9 cellular contexts compared by ENCODE assay signal in the genomic region with DNA sequence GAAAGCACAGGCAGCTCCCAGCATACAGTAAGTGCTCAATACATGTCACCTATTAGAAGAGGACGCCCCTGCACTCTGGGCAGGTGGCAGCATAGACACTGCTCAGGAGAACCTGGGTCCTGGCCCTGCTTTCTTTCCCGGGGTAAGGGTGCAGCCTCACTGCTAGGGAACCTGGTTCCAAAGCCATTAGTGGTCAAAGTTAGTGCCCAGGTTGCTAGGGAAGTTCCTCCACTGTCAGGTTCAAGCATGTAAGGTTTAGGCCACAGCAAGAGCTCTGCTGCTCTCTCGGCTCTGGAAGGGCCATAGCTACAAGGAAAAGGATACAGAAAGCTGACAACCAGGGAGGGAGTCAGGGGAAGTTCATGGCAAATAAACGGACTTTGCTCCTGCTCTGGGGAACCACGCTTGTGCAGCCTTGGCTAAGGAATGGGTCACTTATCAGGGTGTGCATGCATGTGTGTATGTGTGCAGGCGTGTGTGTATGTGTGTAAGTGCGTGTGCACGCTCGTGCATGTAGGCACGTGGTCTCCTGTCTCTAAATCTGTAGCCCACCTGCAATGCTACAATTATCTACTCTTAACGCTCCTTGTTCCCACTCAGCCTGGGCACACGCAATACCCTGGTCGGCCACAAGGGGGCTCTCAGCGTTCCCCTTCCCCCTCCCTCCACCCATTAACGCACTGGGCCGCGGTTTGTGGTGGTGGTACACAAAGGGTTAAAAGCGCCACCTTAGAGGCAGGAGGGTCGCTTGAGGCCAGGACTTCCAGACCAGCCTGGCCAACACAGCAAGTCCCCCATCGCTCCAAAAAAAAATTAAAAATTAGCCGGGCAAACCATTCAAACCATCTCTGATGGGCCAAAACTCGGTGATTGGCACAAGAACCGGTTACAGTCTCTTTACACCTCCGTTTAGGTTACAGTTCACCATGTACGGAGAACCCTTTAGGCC. TPM values are rescaled to one million over a fixed set of nuclear protein-coding genes. Genes with fewer than 3 reads are reported as not detected.
A peak's percentile ranks its signal among the peaks of the same experiment; 100 is the strongest.
DNase-seq lines count a peak whose midpoint lies in the region; ATAC-seq and TF ChIP-seq lines count a peak whose summit lies in the region.
"Had no signal": no experiment of that assay in that cellular context is flagged by ENCODE, and none has a peak within 500 bp of the region (broad histone marks: within the 10 kb centered on the region; RNA-seq: fewer than 3 reads in every experiment).

No MANE protein-coding gene starts in this region.

- no peak overlapping the region for H2AFZ ChIP-seq in hepatocyte

- H3K9ac ChIP-seq in skeletal muscle satellite cell (ENCODE audit: low read depth, low read length) = no peak overlapping the region

- H3K9me2 ChIP-seq in hepatocyte (replicated peaks; ENCODE audit: insufficient read depth) = no peaks in the 10 kb centered on the region

- CTCF ChIA-PET in T-cell (lab: Charles Lee) = interaction anchor here (0.7 to 5.7 kb wide), 9 partner anchors 9 to 305 kb away, joined by 3 to 29 read pairs (median 4); a partner anchor contains a TSS

- ATAC-seq in HG03175 (IDR thresholded peaks at IDR 0.05; ENCODE audit: unreplicated experiment) (peak; percentile 49), T-cell (replicated peaks in 1 of 4) (peak; percentile 68 to 77 (median 74)), GM21526 (IDR thresholded peaks at IDR 0.05; ENCODE audit: low FRiP score, unreplicated experiment) (no peak), HG02840 (IDR thresholded peaks at IDR 0.05; ENCODE audit: low FRiP score, unreplicated experiment) (no peak)

- H3K9me3 ChIP-seq in hepatocyte (ENCODE audit: low read depth) (no peaks in the 10 kb centered on the region), skeletal muscle satellite cell (replicated peaks; ENCODE audit: low read length) (no peaks in the 10 kb centered on the region)

- no peaks in the 10 kb centered on the region for H3K27me3 ChIP-seq in hepatocyte
- H3K27me3 ChIP-seq in skeletal muscle satellite cell (ENCODE audit: control insufficient read depth, insufficient read depth, low read length) = peaks cover 8% of the 10 kb centered on the region

- H3K27ac ChIP-seq in hepatocyte = peak overlapping the region; percentile 74
- H3K27ac ChIP-seq: SK-N-MC had no signal

- peak; percentile 50 for DNase-seq in COLO829 (ENCODE audit: low spot score)
- DNase-seq in T-cell = peak in 33 of 34 experiments; percentile 24 to 72 (median 58)
- peak; percentile 15 for DNase-seq in amniotic epithelial cell (ENCODE audit: low read depth)
- DNase-seq in hepatocyte (ENCODE audit: low spot score) = peak; percentile 58

- POLR2A ChIA-PET in T-cell (lab: Charles Lee) = no interaction called here

- H3K36me3 ChIP-seq in hepatocyte (replicated peaks; ENCODE audit: insufficient read depth, low read depth) = no peaks in the 10 kb centered on the region
- H3K36me3 ChIP-seq in skeletal muscle satellite cell (ENCODE audit: insufficient read depth, low read length) = no peaks in the 10 kb centered on the region

- H3K4me3 ChIP-seq in hepatocyte = no peak overlapping the region
- H3K4me3 ChIP-seq in skeletal muscle satellite cell (ENCODE audit: low read length) = no peak overlapping the region
- H3K4me3 ChIP-seq: SK-N-MC had no signal

- H3K79me2 ChIP-seq in hepatocyte = no peaks in the 10 kb centered on the region

- peak; percentile 82 for TF ChIP-seq CTCF in hepatocyte (IDR thresholded peaks at IDR 0.05; ENCODE audit: poor library complexity)

- peaks cover 6% of the 10 kb centered on the region for H3K4me1 ChIP-seq in hepatocyte (ENCODE audit: insufficient read depth)
- no peaks in the 10 kb centered on the region for H3K4me1 ChIP-seq in skeletal muscle satellite cell (ENCODE audit: control insufficient read depth, insufficient read depth, low read length)

- H3K4me2 ChIP-seq in hepatocyte = peak overlapping the region; percentile 56
- peak overlapping the region; percentile 57 for H3K4me2 ChIP-seq in skeletal muscle satellite cell (ENCODE audit: low read length)

- no peaks in the 10 kb centered on the region for H4K20me1 ChIP-seq in hepatocyte (ENCODE audit: insufficient read depth, poor library complexity, severe bottlenecking)

- no peaks in the 10 kb centered on the region for H3K36me3 Mint-ChIP-seq in T-cell

- H3K27ac Mint-ChIP-seq in T-cell = peak overlapping the region in 1 of 2 donors; percentile 39

- H3K27me3 Mint-ChIP-seq in T-cell = no peaks in the 10 kb centered on the region

- H3K4me1 Mint-ChIP-seq in T-cell = peaks cover 12 to 18% (median 13%) of the 10 kb centered on the region in 3 donors

- no peak overlapping the region for H3K4me3 Mint-ChIP-seq in T-cell

- 26% methylated on average over 25 of the region's 25 CpGs for whole genome bisulfite sequencing in hepatocyte (ENCODE audit: low lambda C conversion rate, missing lambda C conversion rate)

- H3K9me3 Mint-ChIP-seq in T-cell = peaks cover 4 to 9% (median 5%) of the 10 kb centered on the region in 3 donors

RNA-seq across cellular contexts. Expression of a gene that starts 48.5 kb away (rescaled TPM):
- total RNA-seq in T-cell (10 to 100 TPM; 13.4 to 25.6 (median 23.5) TPM), hepatocyte (7.2 and 11.5 TPM in 2 replicates)
- 5.6 and 9.7 TPM in 2 replicates for polyA plus RNA-seq in hepatocyte
- 1.5 and 2.0 TPM in 2 replicates for total RNA-seq in skeletal muscle satellite cell (2012; rRNA removed)

Comparison
In these comparisons a context has a peak if more than half of its experiments do, and no peak if none do; other contexts are left out.
1. ATAC-seq: peak in HG03175 (single experiment) and T-cell (4 of 4); none in GM21526 (single experiment) and HG02840 (single experiment).
2. Peak in every context shown above with its lines, with median percentiles within 50 percentile points of each other: DNase-seq.